10 cellular contexts compared by ENCODE assay signal in genomic region chr3:24047513-24047912, GRCh38.
DNase-seq lines count a peak whose midpoint lies in the region; ATAC-seq and TF ChIP-seq lines count a peak whose summit lies in the region.
"Had no signal": no experiment of that assay in that cellular context is flagged by ENCODE, and none has a peak within 500 bp of the region (broad histone marks: within the 10 kb centered on the region; RNA-seq: fewer than 3 reads in every experiment).

No MANE protein-coding gene starts in this region.

- ATAC-seq in GM21390 (IDR thresholded peaks at IDR 0.05; ENCODE audit: unreplicated experiment) (peak; percentile 34), HG03175 (IDR thresholded peaks at IDR 0.05; ENCODE audit: unreplicated experiment) (peak; percentile 17), HG03095 (IDR thresholded peaks at IDR 0.05; ENCODE audit: unreplicated experiment) (no peak)

- CTCF ChIA-PET in AG04450 (lab: Charles Lee), result interaction anchor here (1.4 kb wide), 1 partner anchor 48 kb away, joined by 7 read pairs; no protein-coding TSS in a partner anchor

- no peak for TF ChIP-seq CTCF in AG04450 (IDR thresholded peaks at IDR 0.05; ENCODE audit: low read depth, low read length)
- no peak for TF ChIP-seq CTCF in coronary artery (IDR thresholded peaks at IDR 0.05)

- no peak for DNase-seq in AG04450 (ENCODE audit: low read depth, low spot score)
- DNase-seq in coronary artery (ENCODE audit: low spot score), result no peak
- no peak for DNase-seq in mucosa of gallbladder (ENCODE audit: low spot score)
- DNase-seq in glomerular visceral epithelial cell (ENCODE audit: extremely low spot score), result no peak
- no peak for DNase-seq in AG08396 (ENCODE audit: low spot score)
- DNase-seq: activated T-cell treated with anti-CD3 and anti-CD28 coated beads, Interleukin-2, amount 50 U/mL, for 24 hours; NCI-H524 treated with DMSO at 0.1 percent for 48 hours had no signal

- H3K4me3 ChIP-seq in AG04450 (ENCODE audit: low read depth, low read length) (no peak overlapping the region), coronary artery (no peak overlapping the region)

- no peaks in the 10 kb centered on the region for H3K9me3 ChIP-seq in AG04450 (ENCODE audit: control insufficient read depth, insufficient read depth, low read length)

- POLR2A ChIA-PET in AG04450 (lab: Yijun Ruan, JAX), result no interaction called here

- H3K27ac ChIP-seq in AG04450 (ENCODE audit: low read depth, low read length) (peak overlapping the region; percentile 60), coronary artery (peak overlapping the region; percentile 53 to 86)

- H3K27me3 ChIP-seq in AG04450 (ENCODE audit: control insufficient read depth, insufficient read depth, low read length), result no peaks in the 10 kb centered on the region
